In genomic region chr3:62559831-62560445, GRCh38 we compare ENCODE assay signal across 10 cellular contexts.
DNase-seq lines count a peak whose midpoint lies in the region; ATAC-seq, FAIRE-seq and TF ChIP-seq lines count a peak whose summit lies in the region.
"Had no signal": no experiment of that assay in that cellular context is flagged by ENCODE, and none has a peak within 500 bp of the region (broad histone marks: within the 10 kb centered on the region; RNA-seq: fewer than 3 reads in every experiment).

No MANE protein-coding gene starts in this region.

- ATAC-seq in DND-41 (ENCODE audit: insufficient read depth, low read depth) (no peak), GM21723 (IDR thresholded peaks at IDR 0.05; ENCODE audit: unreplicated experiment) (no peak), GM19351 (IDR thresholded peaks at IDR 0.05; ENCODE audit: unreplicated experiment) (no peak)
- ATAC-seq in stimulated activated memory B cell treated with anti-CD40 and anti-IgM and Interleukin-4, amounts not matched to agents 10 μg/mL and 1 μg/mL and 100 μg/mL, for 72 hours: no peak

- H3K36me3 Mint-ChIP-seq in mesothelial cell of epicardium: no peaks in the 10 kb centered on the region
- no peaks in the 10 kb centered on the region for H3K36me3 Mint-ChIP-seq in stimulated activated memory B cell treated with anti-CD40 and anti-IgM and Interleukin-4, amounts not matched to agents 10 μg/mL and 1 μg/mL and 100 μg/mL, for 72 hours

- no peak for FAIRE-seq in bronchial epithelial cell (lab: Jason Lieb, UNC)

- DNase-seq in DND-41: no peak
- DNase-seq in Kasumi-1 (lab: John Stamatoyannopoulos, UW): peak; percentile 60 to 72
- peak; percentile 56 for DNase-seq in bronchial epithelial cell (ENCODE audit: low read depth)
- no peak for DNase-seq in mesothelial cell of epicardium (ENCODE audit: low spot score in 2 of 2, unreplicated experiment in 2 of 2)
- DNase-seq in activated T-cell treated with anti-CD3 and anti-CD28 coated beads, Interleukin-2, amount 50 U/mL, for 1 hour: no peak

- no peaks in the 10 kb centered on the region for H4K20me1 ChIP-seq in DND-41 (ENCODE audit: insufficient read depth, low read length)

- H3K9me3 Mint-ChIP-seq in mesothelial cell of epicardium: no peaks in the 10 kb centered on the region
- H3K9me3 Mint-ChIP-seq in stimulated activated memory B cell treated with anti-CD40 and anti-IgM and Interleukin-4, amounts not matched to agents 10 μg/mL and 1 μg/mL and 100 μg/mL, for 72 hours: no peaks in the 10 kb centered on the region

- H3K27ac Mint-ChIP-seq in mesothelial cell of epicardium: no peak overlapping the region
- no peak overlapping the region for H3K27ac Mint-ChIP-seq in stimulated activated memory B cell treated with anti-CD40 and anti-IgM and Interleukin-4, amounts not matched to agents 10 μg/mL and 1 μg/mL and 100 μg/mL, for 72 hours

- TF ChIP-seq CTCF in DND-41 (IDR thresholded peaks at IDR 0.05; ENCODE audit: borderline replicate concordance, extremely low read depth, low read length, poor library complexity, severe bottlenecking) (peak; percentile 50), bronchial epithelial cell (IDR thresholded peaks at IDR 0.05; ENCODE audit: insufficient read depth, low read length, severe bottlenecking) (peak; percentile 44), mesothelial cell of epicardium (IDR thresholded peaks at IDR 0.05; ENCODE audit: unreplicated experiment) (peak; percentile 40)

- H3K9me3 ChIP-seq in DND-41 (ENCODE audit: insufficient read depth, low read length, severe bottlenecking): no peaks in the 10 kb centered on the region
- H3K9me3 ChIP-seq: HAP-1, SJSA1 had no signal

- no peaks in the 10 kb centered on the region for H3K79me2 ChIP-seq in DND-41 (ENCODE audit: insufficient read depth, low read length)

- no peak overlapping the region for H3K4me2 ChIP-seq in DND-41 (ENCODE audit: insufficient read depth, low read length)

- H3K4me3 Mint-ChIP-seq in mesothelial cell of epicardium: no peak overlapping the region
- no peak overlapping the region for H3K4me3 Mint-ChIP-seq in stimulated activated memory B cell treated with anti-CD40 and anti-IgM and Interleukin-4, amounts not matched to agents 10 μg/mL and 1 μg/mL and 100 μg/mL, for 72 hours

- H3K36me3 ChIP-seq in DND-41 (ENCODE audit: insufficient read depth, low read length) (no peaks in the 10 kb centered on the region), bronchial epithelial cell (ENCODE audit: control insufficient read depth, insufficient read depth, low read length) (no peaks in the 10 kb centered on the region)
- H3K36me3 ChIP-seq: HAP-1, SJSA1 had no signal

- H3K27me3 Mint-ChIP-seq in mesothelial cell of epicardium (ENCODE audit: low read depth): peaks cover 26% of the 10 kb centered on the region
- no peaks in the 10 kb centered on the region for H3K27me3 Mint-ChIP-seq in stimulated activated memory B cell treated with anti-CD40 and anti-IgM and Interleukin-4, amounts not matched to agents 10 μg/mL and 1 μg/mL and 100 μg/mL, for 72 hours

- no peak overlapping the region for H3K9ac ChIP-seq in DND-41 (ENCODE audit: low read depth, low read length)

- H3K27me3 ChIP-seq in DND-41 (ENCODE audit: insufficient read depth, low read length, poor library complexity) (peaks cover 3% of the 10 kb centered on the region), bronchial epithelial cell (ENCODE audit: control insufficient read depth, insufficient read depth, low read length) (no peaks in the 10 kb centered on the region)
- H3K27me3 ChIP-seq: SJSA1 had no signal

- no peak overlapping the region for H2AFZ ChIP-seq in DND-41 (ENCODE audit: low read depth, low read length)

- no peak overlapping the region for H3K27ac ChIP-seq in DND-41 (ENCODE audit: low read length)
- H3K27ac ChIP-seq: SJSA1 had no signal

- no peaks in the 10 kb centered on the region for H3K4me1 ChIP-seq in DND-41 (ENCODE audit: insufficient read depth, low read length)
- H3K4me1 ChIP-seq: HAP-1 had no signal

- H3K4me1 Mint-ChIP-seq in mesothelial cell of epicardium: no peaks in the 10 kb centered on the region
- no peaks in the 10 kb centered on the region for H3K4me1 Mint-ChIP-seq in stimulated activated memory B cell treated with anti-CD40 and anti-IgM and Interleukin-4, amounts not matched to agents 10 μg/mL and 1 μg/mL and 100 μg/mL, for 72 hours

- H3K4me3 ChIP-seq in DND-41 (ENCODE audit: low read depth in 1 of 2, low read length in 2 of 2) (no peak overlapping the region), bronchial epithelial cell (ENCODE audit: low read depth, low read length) (no peak overlapping the region)
- H3K4me3 ChIP-seq: HAP-1, SJSA1 had no signal

Comparison
In these comparisons a context has a peak if more than half of its experiments do, and no peak if none do; other contexts are left out.
1. DNase-seq: peak in Kasumi-1 (2 of 2) and bronchial epithelial cell (single experiment); none in DND-41 (single experiment), mesothelial cell of epicardium (0 of 2) and activated T-cell treated with anti-CD3 and anti-CD28 coated beads, Interleukin-2, amount 50 U/mL, for 1 hour (single experiment).
2. Peak in every context shown above with its lines, with median percentiles within 50 percentile points of each other: CTCF ChIP-seq.